20 cellular contexts compared by ENCODE assay signal in genomic region chr15:89364741-89365450, GRCh38. TPM values are rescaled to one million over a fixed set of nuclear protein-coding genes. Genes with fewer than 3 reads are reported as not detected.
A peak's percentile ranks its signal among the peaks of the same experiment; 100 is the strongest.
DNase-seq lines count a peak whose midpoint lies in the region; ATAC-seq and TF ChIP-seq lines count a peak whose summit lies in the region.
"Had no signal": no experiment of that assay in that cellular context is flagged by ENCODE, and none has a peak within 500 bp of the region (broad histone marks: within the 10 kb centered on the region; RNA-seq: fewer than 3 reads in every experiment).

No MANE protein-coding gene starts in this region.

- ATAC-seq in SK-N-SH treated with all-trans-retinoic acid at 6 μM for 48 hours: no peak
- no peak for ATAC-seq in GM19452 (IDR thresholded peaks at IDR 0.05; ENCODE audit: unreplicated experiment)
- ATAC-seq: activated naive CD4-positive, alpha-beta T cell treated with anti-CD3 and anti-CD28 coated beads, Interleukin-2, amount 50 U/mL, for 72 hours; activated T-cell treated with anti-CD3 and anti-CD28 coated beads, Interleukin-2, amount 50 U/mL, for 4 hours; stimulated activated naive B cell treated with anti-CD40 and anti-IgM and Interleukin-4, amounts not matched to agents 10 μg/mL and 1 μg/mL and 100 μg/mL, for 72 hours had no signal

- no peaks in the 10 kb centered on the region for H3K9me2 ChIP-seq in SK-N-SH

- no peak for TF ChIP-seq EP300 in SK-N-SH (IDR thresholded peaks at IDR 0.05; ENCODE audit: borderline replicate concordance in 1 of 2, low read depth in 1 of 2, low read length in 1 of 2)

- peaks cover 7% of the 10 kb centered on the region; the same call in 1 of the 2 replicates for H4K20me1 ChIP-seq in SK-N-SH (ENCODE audit: insufficient read depth)

- H3K4me1 Mint-ChIP-seq in type B pancreatic cell (ENCODE audit: unreplicated experiment): no peaks in the 10 kb centered on the region

- POLR2A ChIA-PET in SK-N-SH (lab: Yijun Ruan, JAX): no interaction called here

- H3K36me3 ChIP-seq in SK-N-SH (replicated peaks in 1 of 2; ENCODE audit: control insufficient read depth in 1 of 2, insufficient read depth in 2 of 2, low read length in 1 of 2): peaks cover 0 to 2% of the 10 kb centered on the region in 2 experiments
- H3K36me3 ChIP-seq: heart left ventricle, Peyer's patch, upper lobe of left lung had no signal

- H3K79me2 ChIP-seq in SK-N-SH (ENCODE audit: insufficient read depth): no peaks in the 10 kb centered on the region

- H3K27me3 Mint-ChIP-seq in type B pancreatic cell: peaks cover 92% of the 10 kb centered on the region

- H3K27me3 ChIP-seq in SK-N-SH (ENCODE audit: insufficient read depth): peaks cover 22% of the 10 kb centered on the region

- H3K27ac ChIP-seq in SK-N-SH (ENCODE audit: low read depth in 2 of 2, low read length in 1 of 2): peak overlapping the region in 1 of 2 experiments; percentile 25; a peak in 1 of 4 replicates
- H3K27ac ChIP-seq: heart left ventricle, Peyer's patch, upper lobe of left lung had no signal

- no peak overlapping the region for H3K9ac ChIP-seq in SK-N-SH

- 55% methylated on average over 11 of the region's 13 CpGs for WGBS in SK-N-SH (ENCODE audit: low lambda C conversion rate)

- no peak overlapping the region for H2AFZ ChIP-seq in SK-N-SH (ENCODE audit: low read depth)

- H3K4me3 ChIP-seq in SK-N-SH (ENCODE audit: low read depth in 2 of 2, low read length in 1 of 2): no peak overlapping the region
- H3K4me3 ChIP-seq: heart left ventricle, Peyer's patch, upper lobe of left lung had no signal

- no peak overlapping the region for H3K4me2 ChIP-seq in SK-N-SH

- no peak for TF ChIP-seq RAD21 in SK-N-SH (IDR thresholded peaks at IDR 0.05; ENCODE audit: low read length)

- H3K36me3 Mint-ChIP-seq in type B pancreatic cell: no peaks in the 10 kb centered on the region
- H3K36me3 Mint-ChIP-seq: activated naive CD4-positive, alpha-beta T cell treated with anti-CD3 and anti-CD28 coated beads, Interleukin-2, amount 50 U/mL, for 72 hours; CD4-positive, CD25-positive, alpha-beta regulatory T cell; stimulated activated naive B cell treated with anti-CD40 and anti-IgM and Interleukin-4, amounts not matched to agents 10 μg/mL and 1 μg/mL and 100 μg/mL, for 72 hours had no signal

- H3K4me3 Mint-ChIP-seq in type B pancreatic cell: no peak overlapping the region
- H3K4me3 Mint-ChIP-seq: activated CD4-positive, alpha-beta memory T cell treated with anti-CD3 and anti-CD28 coated beads, Interleukin-2, amount 10 ng/mL, durations not matched to agents 7 days and 5 days; activated T-cell treated with anti-CD3 and anti-CD28 coated beads, Interleukin-2, amount 50 U/mL, for 4 hours; HFFc6; stimulated activated naive B cell treated with anti-CD40 and anti-IgM and Interleukin-4, amounts not matched to agents 10 μg/mL and 1 μg/mL and 100 μg/mL, for 72 hours had no signal

- no peaks in the 10 kb centered on the region for H3K9me3 ChIP-seq in SK-N-SH
- H3K9me3 ChIP-seq: heart left ventricle, Peyer's patch, upper lobe of left lung had no signal

- no peak for TF ChIP-seq CTCF in SK-N-SH (IDR thresholded peaks at IDR 0.05)
- no peak for TF ChIP-seq CTCF in type B pancreatic cell (conservative IDR thresholded peaks at IDR 0.05)

- no peaks in the 10 kb centered on the region for H3K9me3 Mint-ChIP-seq in type B pancreatic cell
- H3K9me3 Mint-ChIP-seq: activated CD4-positive, alpha-beta memory T cell treated with anti-CD3 and anti-CD28 coated beads, Interleukin-2, amount 10 ng/mL, durations not matched to agents 7 days and 5 days; activated naive CD4-positive, alpha-beta T cell treated with anti-CD3 and anti-CD28 coated beads, Interleukin-2, amount 50 U/mL, for 72 hours; activated T-cell treated with anti-CD3 and anti-CD28 coated beads, Interleukin-2, amount 50 U/mL, for 4 hours; HFFc6 had no signal

- H3K4me1 ChIP-seq in SK-N-SH (ENCODE audit: control insufficient read depth in 1 of 2, insufficient read depth in 2 of 2, low read depth in 1 of 2, low read length in 1 of 2): peaks cover 0 to 76% of the 10 kb centered on the region in 2 experiments; a peak in 2 of 4 replicates

- CTCF ChIA-PET in SK-N-SH (lab: Yijun Ruan, JAX): interaction anchor here (13.8 to 23.0 kb wide), 4 partner anchors 25 to 113 kb away, joined by 305 to 766 read pairs (median 532); no protein-coding TSS in a partner anchor

- DNase-seq in SK-N-SH: no peak
- DNase-seq in amygdala (lab: John Stamatoyannopoulos, UW): peak in 41 of 56 donors; percentile 21 to 76 (median 54)
- peak in 40 of 51 donors; percentile 24 to 86 (median 64) for DNase-seq in hypothalamus (lab: John Stamatoyannopoulos, UW)
- no peak for DNase-seq in type B pancreatic cell (ENCODE audit: extremely low spot score, unreplicated experiment)
- DNase-seq in effector CD4-positive, alpha-beta T cell: no peak
- DNase-seq in RPMI8226: no peak
- DNase-seq: activated CD4-positive, alpha-beta memory T cell treated with anti-CD3 and anti-CD28 coated beads, Interleukin-2, amount 10 ng/mL, durations not matched to agents 7 days and 5 days; activated T-cell treated with anti-CD3 and anti-CD28 coated beads, Interleukin-2, amount 50 U/mL, for 4 hours; CD4-positive, CD25-positive, alpha-beta regulatory T cell; effector memory CD4-positive, alpha-beta T cell; HFFc6; mesenchymal stem cell; Peyer's patch; stimulated activated naive B cell treated with anti-CD40 and anti-IgM and Interleukin-4, amounts not matched to agents 10 μg/mL and 1 μg/mL and 100 μg/mL, for 72 hours had no signal

- peak overlapping the region; percentile 55 for H3K27ac Mint-ChIP-seq in type B pancreatic cell
- H3K27ac Mint-ChIP-seq: activated CD4-positive, alpha-beta memory T cell treated with anti-CD3 and anti-CD28 coated beads, Interleukin-2, amount 10 ng/mL, durations not matched to agents 7 days and 5 days; activated naive CD4-positive, alpha-beta T cell treated with anti-CD3 and anti-CD28 coated beads, Interleukin-2, amount 50 U/mL, for 72 hours; CD4-positive, CD25-positive, alpha-beta regulatory T cell; HFFc6; nephron; stimulated activated naive B cell treated with anti-CD40 and anti-IgM and Interleukin-4, amounts not matched to agents 10 μg/mL and 1 μg/mL and 100 μg/mL, for 72 hours had no signal

- peaks cover 6% of the 10 kb centered on the region for H3F3A ChIP-seq in SK-N-SH (replicated peaks; ENCODE audit: insufficient read depth)

TF ChIP-seq in SK-N-SH, 30 proteins besides CTCF, POLR2A, EP300 and RAD21 (continues in another document):
- TF ChIP-seq USF1 (IDR thresholded peaks at IDR 0.05; ENCODE audit: borderline replicate concordance, low read depth): no peak

TF ChIP-seq in SK-N-SH treated with all-trans-retinoic acid at 6 μM for 48 hours, 23 proteins besides CTCF, POLR2A, EP300 and RAD21:
- TF ChIP-seq ZC3H10 (CRISPR knock-in tag; IDR thresholded peaks at IDR 0.05) (no peak), PATZ1 (CRISPR knock-in tag; IDR thresholded peaks at IDR 0.05; ENCODE audit: borderline replicate concordance) (no peak), ZFP30 (CRISPR knock-in tag; IDR thresholded peaks at IDR 0.05) (no peak), CSDC2 (CRISPR knock-in tag; IDR thresholded peaks at IDR 0.05) (no peak), SNAI2 (CRISPR knock-in tag; IDR thresholded peaks at IDR 0.05) (no peak), ARNTL (CRISPR knock-in tag; IDR thresholded peaks at IDR 0.05; ENCODE audit: borderline replicate concordance, low read depth) (no peak), POU6F1 (CRISPR knock-in tag; IDR thresholded peaks at IDR 0.05; ENCODE audit: borderline replicate concordance, low read depth) (no peak), TCF4 (CRISPR knock-in tag; IDR thresholded peaks at IDR 0.05; ENCODE audit: borderline replicate concordance) (no peak)

RNA-seq across cellular contexts. Expression of gene POLG, which starts 30.3 kb away (rescaled TPM):
- polyA plus RNA-seq in SK-N-SH (2012; rRNA removed): 24.9 and 25.1 TPM in 2 replicates
- polyA plus RNA-seq in SK-N-SH (2012; cell fraction: cytosol; rRNA removed): 13.4 and 18.8 TPM in 2 replicates
- polyA plus RNA-seq in SK-N-SH (2012; cell fraction: nucleus; rRNA removed): 145 and 160 TPM in 2 replicates
- 55.0 and 59.0 TPM in 2 replicates for total RNA-seq in type B pancreatic cell (ENCODE audit: low replicate concordance)

Comparison
In these comparisons a context has a peak if more than half of its experiments do, and no peak if none do; other contexts are left out.
1. DNase-seq: peak in amygdala (41 of 56) and hypothalamus (40 of 51); none in SK-N-SH (single experiment), type B pancreatic cell (single experiment), effector CD4-positive, alpha-beta T cell (single experiment) and RPMI8226 (single experiment).